Comparison of ENCODE assay signal across 9 cellular contexts in genomic region chr2:201357216-201357615, GRCh38. TPM values are rescaled to one million over a fixed set of nuclear protein-coding genes. Genes with fewer than 3 reads are reported as not detected.
A peak's percentile ranks its signal among the peaks of the same experiment; 100 is the strongest.
DNase-seq lines count a peak whose midpoint lies in the region; TF ChIP-seq lines count a peak whose summit lies in the region.
"Had no signal": no experiment of that assay in that cellular context is flagged by ENCODE, and none has a peak within 500 bp of the region (broad histone marks: within the 10 kb centered on the region; RNA-seq: fewer than 3 reads in every experiment).

A gene with protein sequence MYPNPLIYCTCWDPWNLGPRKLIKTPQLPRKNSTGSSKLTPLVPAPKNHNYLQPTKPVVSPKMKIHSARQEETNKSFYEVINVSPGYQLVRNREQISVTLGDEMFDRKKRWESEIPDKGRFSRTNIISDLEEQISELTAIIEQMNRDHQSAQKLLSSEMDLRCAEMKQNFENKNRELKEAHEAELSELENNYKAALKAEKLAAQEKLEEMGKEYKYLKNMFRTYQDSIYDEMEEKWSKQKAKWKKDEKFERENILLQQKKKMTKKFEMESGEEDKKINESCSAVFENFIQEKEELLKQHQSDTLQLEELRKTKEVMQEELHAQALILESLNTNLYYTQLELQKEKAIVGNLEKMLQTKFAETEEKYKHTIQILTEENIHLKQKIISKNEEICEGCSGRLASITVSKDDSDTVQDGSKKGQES (minus strand): TSS chr2:201357345. CDS start chr2:201351404, 5,941 bp downstream.

- no peaks in the 10 kb centered on the region for H3K9me3 ChIP-seq in fibroblast of lung (ENCODE audit: control insufficient read depth, insufficient read depth, low read depth, low read length)

- H3K27me3 ChIP-seq in fibroblast of lung (ENCODE audit: control insufficient read depth, insufficient read depth, low read length) = no peaks in the 10 kb centered on the region

- DNase-seq in DMS153 treated with DMSO at 0.1 percent for 48 hours (lab: John Stamatoyannopoulos, UW; ENCODE audit: unreplicated experiment) = peak; percentile 0
- DNase-seq in NCI-H82 treated with DMSO at 0.1 percent for 48 hours (lab: John Stamatoyannopoulos, UW; ENCODE audit: unreplicated experiment) = peak; percentile 55
- DNase-seq in fibroblast of lung (ENCODE audit: low read depth in 2 of 2) = peak; percentile 61 to 88
- peak; percentile 39 for DNase-seq in nephron progenitor cell
- DNase-seq in NCI-H2107 (lab: John Stamatoyannopoulos, UW) = no peak
- DNase-seq in GM19240 (ENCODE audit: insufficient read length, low spot score) = no peak
- DNase-seq in SKM-1 treated with dmso at 0.1 percent for 144 hours (lab: John Stamatoyannopoulos, UW; ENCODE audit: unreplicated experiment) = no peak
- no peak for DNase-seq in activated CD8-positive, alpha-beta memory T cell treated with anti-CD3 and anti-CD28 coated beads, Interleukin-2, amount 50 U/mL, for 48 hours
- DNase-seq: cerebellar nuclear complex had no signal

- H3K4me3 ChIP-seq in fibroblast of lung (replicated peaks in 1 of 4; ENCODE audit: control extremely low read depth in 1 of 4, insufficient read depth in 1 of 4, low read depth in 3 of 4, low read length in 4 of 4) = no peak within 1 kb of the TSS

- no peak within 1 kb of the TSS for H3K9ac ChIP-seq in fibroblast of lung (ENCODE audit: insufficient read depth, low read length)

- H3K9me3 Mint-ChIP-seq in nephron progenitor cell = peaks cover under 1% of the 10 kb centered on the region

- peaks cover 6% of the 10 kb centered on the region for H3K4me1 ChIP-seq in fibroblast of lung (ENCODE audit: control insufficient read depth, extremely low read depth, insufficient read depth, low read length)

- peak within 1 kb of the TSS; percentile 73 for H3K27ac ChIP-seq in fibroblast of lung (ENCODE audit: insufficient read depth, low read length)

- TF ChIP-seq CTCF in fibroblast of lung (conservative IDR thresholded peaks at IDR 0.05 in 1 of 2, IDR thresholded peaks at IDR 0.05 in 1 of 2; ENCODE audit: low read depth in 1 of 2, low read length in 2 of 2) (no peak), nephron progenitor cell (IDR thresholded peaks at IDR 0.05) (no peak)

- no peaks in the 10 kb centered on the region for H3K27me3 Mint-ChIP-seq in nephron progenitor cell (ENCODE audit: low read depth, poor library complexity)

- no peak within 1 kb of the TSS for H2AFZ ChIP-seq in fibroblast of lung (ENCODE audit: low read length)

- H3K36me3 ChIP-seq in fibroblast of lung (ENCODE audit: control insufficient read depth, insufficient read depth, low read length) = no peaks in the 10 kb centered on the region

- no peaks in the 10 kb centered on the region for H3K79me2 ChIP-seq in fibroblast of lung (ENCODE audit: control insufficient read depth, insufficient read depth, low read length)

- no peaks in the 10 kb centered on the region for H4K20me1 ChIP-seq in fibroblast of lung (ENCODE audit: control insufficient read depth, extremely low read depth, insufficient read depth, low read length)

- peak within 1 kb of the TSS; percentile 97 for H3K27ac Mint-ChIP-seq in nephron progenitor cell

- peak within 1 kb of the TSS; percentile 27 for H3K4me2 ChIP-seq in fibroblast of lung (ENCODE audit: extremely low read depth, insufficient read depth, low read length)

- peak within 1 kb of the TSS; percentile 14 for H3K4me3 Mint-ChIP-seq in nephron progenitor cell

- H3K36me3 Mint-ChIP-seq in nephron progenitor cell (ENCODE audit: low read depth) = peaks cover 6% of the 10 kb centered on the region

- H3K4me1 Mint-ChIP-seq in nephron progenitor cell = peaks cover 15% of the 10 kb centered on the region

RNA-seq across cellular contexts. Expression of the gene that starts here (rescaled TPM):
- 1.0 and 1.3 TPM in 2 replicates for total RNA-seq in fibroblast of lung
- polyA plus RNA-seq in fibroblast of lung = 0.27 and 0.56 TPM in 2 replicates
- polyA plus RNA-seq in fibroblast of lung (2012) = 0.29 and 0.70 TPM in 2 replicates
- polyA minus RNA-seq in fibroblast of lung (ENCODE audit: low replicate concordance) = not detected in 2 replicates

Comparison
In these comparisons a context has a peak if more than half of its experiments do, and no peak if none do; other contexts are left out.
1. DNase-seq: peak in DMS153 treated with DMSO at 0.1 percent for 48 hours (single experiment), NCI-H82 treated with DMSO at 0.1 percent for 48 hours (single experiment), fibroblast of lung (2 of 2) and nephron progenitor cell (single experiment); none in NCI-H2107 (single experiment), GM19240 (single experiment), SKM-1 treated with dmso at 0.1 percent for 144 hours (single experiment) and activated CD8-positive, alpha-beta memory T cell treated with anti-CD3 and anti-CD28 coated beads, Interleukin-2, amount 50 U/mL, for 48 hours (single experiment).